ENCODE assay signal across 8 cellular contexts in genomic region chr11:124800226-124800929, GRCh38. TPM values are rescaled to one million over a fixed set of nuclear protein-coding genes. Genes with fewer than 3 reads are reported as not detected.
A peak's percentile ranks its signal among the peaks of the same experiment; 100 is the strongest.
DNase-seq lines count a peak whose midpoint lies in the region; ATAC-seq and TF ChIP-seq lines count a peak whose summit lies in the region.

MSANTD2 (minus strand) TSS chr11:124800406; CDS start chr11:124800380, 26 bp downstream.

- H3K9me3 ChIP-seq in BLaER1 = no peaks in the 10 kb centered on the region

- H3K27me3 Mint-ChIP-seq in activated CD8-positive, alpha-beta T cell treated with anti-CD3 and anti-CD28 coated beads, Interleukin-2, amount 10 ng/mL, durations not matched to agents 7 days and 5 days (ENCODE audit: low read depth) = peaks cover 12% of the 10 kb centered on the region

- TF ChIP-seq POLR2A in GM19193 (IDR thresholded peaks at IDR 0.05; ENCODE audit: extremely low read depth, insufficient read depth, insufficient read length) = peak; percentile 98

- H4K20me1 ChIP-seq in BLaER1 = peaks cover 37% of the 10 kb centered on the region

- CTCF ChIA-PET in activated CD8-positive, alpha-beta T cell treated with anti-CD3 and anti-CD28 coated beads, Interleukin-2, amount 10 ng/mL, durations not matched to agents 7 days and 5 days (lab: Charles Lee) = interaction anchor here (0.6 to 5.6 kb wide), 10 partner anchors 21 to 178 kb away, joined by 3 to 47 read pairs (median 4); partner anchors contain the start of genes SIAE, SPA17 and TBRG1

- peak; percentile 11 for DNase-seq in NCI-H748 treated with DMSO at 0.1 percent for 48 hours (lab: John Stamatoyannopoulos, UW)
- DNase-seq in activated CD8-positive, alpha-beta T cell treated with anti-CD3 and anti-CD28 coated beads, Interleukin-2, amount 10 ng/mL, durations not matched to agents 7 days and 5 days = peak; percentile 83
- DNase-seq in effector CD8-positive, alpha-beta T cell (lab: John Stamatoyannopoulos, UW) = peak; percentile 57
- DNase-seq in lung microvascular endothelial cell (ENCODE audit: low read depth in 2 of 2) = peak; percentile 79 to 80
- DNase-seq in stimulated activated CD4-positive, alpha-beta T cell treated with anti-CD3 and anti-CD28 coated beads, TNF-alpha, amount 100 ng/mL, for 48 hours (ENCODE audit: low read depth in 3 of 3) = peak; percentile 63 to 71 (median 65)

- peaks cover 26% of the 10 kb centered on the region for H3K4me1 Mint-ChIP-seq in activated CD8-positive, alpha-beta T cell treated with anti-CD3 and anti-CD28 coated beads, Interleukin-2, amount 10 ng/mL, durations not matched to agents 7 days and 5 days (ENCODE audit: low read depth)

- H3K4me1 ChIP-seq in BLaER1 = peaks cover 31% of the 10 kb centered on the region

- H3K27ac Mint-ChIP-seq in activated CD8-positive, alpha-beta T cell treated with anti-CD3 and anti-CD28 coated beads, Interleukin-2, amount 10 ng/mL, durations not matched to agents 7 days and 5 days = peak within 1 kb of the TSS; percentile 93

- H3K9me3 Mint-ChIP-seq in activated CD8-positive, alpha-beta T cell treated with anti-CD3 and anti-CD28 coated beads, Interleukin-2, amount 10 ng/mL, durations not matched to agents 7 days and 5 days (ENCODE audit: insufficient read depth) = no peaks in the 10 kb centered on the region

- H3K27ac ChIP-seq in BLaER1 = peak within 1 kb of the TSS; percentile 96

- H3K4me3 ChIP-seq in BLaER1 = peak within 1 kb of the TSS; percentile 79

- peak within 1 kb of the TSS; percentile 89 for H3K4me2 ChIP-seq in BLaER1

- H3K36me3 Mint-ChIP-seq in activated CD8-positive, alpha-beta T cell treated with anti-CD3 and anti-CD28 coated beads, Interleukin-2, amount 10 ng/mL, durations not matched to agents 7 days and 5 days (ENCODE audit: low read depth) = peaks cover 6% of the 10 kb centered on the region

- no peaks in the 10 kb centered on the region for H3K36me3 ChIP-seq in BLaER1

- H3K4me3 Mint-ChIP-seq in activated CD8-positive, alpha-beta T cell treated with anti-CD3 and anti-CD28 coated beads, Interleukin-2, amount 10 ng/mL, durations not matched to agents 7 days and 5 days = peak within 1 kb of the TSS; percentile 85

- no peaks in the 10 kb centered on the region for H3K27me3 ChIP-seq in BLaER1

- POLR2A ChIA-PET in activated CD8-positive, alpha-beta T cell treated with anti-CD3 and anti-CD28 coated beads, Interleukin-2, amount 10 ng/mL, durations not matched to agents 7 days and 5 days (lab: Charles Lee) = interaction anchor here (0.6 to 3.6 kb wide), 9 partner anchors 10 to 177 kb away, joined by 3 to 19 read pairs (median 3); partner anchors contain the start of gene TBRG1

- H3K9ac ChIP-seq in BLaER1 = peak within 1 kb of the TSS; percentile 85

- ATAC-seq in HG03378 (IDR thresholded peaks at IDR 0.05; ENCODE audit: unreplicated experiment) = peak; percentile 72
- peak; percentile 90 for ATAC-seq in activated CD8-positive, alpha-beta T cell treated with anti-CD3 and anti-CD28 coated beads, Interleukin-2, amount 10 ng/mL, durations not matched to agents 7 days and 5 days

RNA-seq across cellular contexts. Expression of gene MSANTD2, which starts in this region (rescaled TPM):
- total RNA-seq in activated CD8-positive, alpha-beta T cell treated with anti-CD3 and anti-CD28 coated beads, Interleukin-2, amount 10 ng/mL, durations not matched to agents 7 days and 5 days = 10 to 100 TPM in 1 of 2 experiments, 1 to 10 TPM in 1; 9.1 to 10.2 TPM
- 3.9 and 5.6 TPM in 2 replicates for total RNA-seq in lung microvascular endothelial cell

Comparison
In these comparisons a context has a peak if more than half of its experiments do, and no peak if none do; other contexts are left out.
1. Peak in every context shown above with its lines: DNase-seq, ATAC-seq, H3K4me3 ChIP-seq and H3K27ac ChIP-seq.
2. DNase-seq: peak in every context shown above with its lines; median percentile 83 in activated CD8-positive, alpha-beta T cell treated with anti-CD3 and anti-CD28 coated beads, Interleukin-2, amount 10 ng/mL, durations not matched to agents 7 days and 5 days; 80 in lung microvascular endothelial cell; 65 in stimulated activated CD4-positive, alpha-beta T cell treated with anti-CD3 and anti-CD28 coated beads, TNF-alpha, amount 100 ng/mL, for 48 hours; 57 in effector CD8-positive, alpha-beta T cell; 11 in NCI-H748 treated with DMSO at 0.1 percent for 48 hours.